1 cellular context compared by ENCODE assay signal in genomic region chr4:77821775-77822174, GRCh38.
TF ChIP-seq lines count a peak whose summit lies in the region.

No MANE protein-coding gene starts in this region.

TF ChIP-seq in SK-N-SH treated with all-trans-retinoic acid at 6 μM for 48 hours, 23 proteins besides CTCF, POLR2A, EP300 and RAD21 (continued from another document):
- no peak for TF ChIP-seq CREB5 (CRISPR knock-in tag; IDR thresholded peaks at IDR 0.05; ENCODE audit: low read depth)
